ENCODE assay signal across 18 cellular contexts in genomic region chr3:111589303-111590095, GRCh38. TPM values are rescaled to one million over a fixed set of nuclear protein-coding genes. Genes with fewer than 3 reads are reported as not detected.
DNase-seq lines count a peak whose midpoint lies in the region; ATAC-seq and TF ChIP-seq lines count a peak whose summit lies in the region.
"Had no signal": no experiment of that assay in that cellular context is flagged by ENCODE, and none has a peak within 500 bp of the region (broad histone marks: within the 10 kb centered on the region; RNA-seq: fewer than 3 reads in every experiment).

No MANE protein-coding gene starts in this region.

- CTCF ChIA-PET in RWPE1 (lab: Yijun Ruan, JAX), result interaction anchor here (0.7 to 1.1 kb wide), 2 partner anchors 11 to 35 kb away, joined by 3 to 4 read pairs; no protein-coding TSS in a partner anchor

- POLR2A ChIA-PET in RWPE1 (lab: Yijun Ruan, JAX; ENCODE audit: low non-redundant PET), result no interaction called here

- H3K4me1 Mint-ChIP-seq in activated T-cell treated with anti-CD3 and anti-CD28 coated beads, Interleukin-2, amount 50 U/mL, for 72 hours (ENCODE audit: low read depth), result peaks cover 61% of the 10 kb centered on the region
- peaks cover 41% of the 10 kb centered on the region for H3K4me1 Mint-ChIP-seq in stimulated activated effector memory CD8-positive, alpha-beta T cell treated with anti-CD3 and anti-CD28 coated beads, Interleukin-12 subunit alpha, Interleukin-12 subunit beta, amount 100 ng/mL, for 72 hours

- peaks cover 6 to 9% of the 10 kb centered on the region in 2 donors for H3K9me3 Mint-ChIP-seq in activated T-cell treated with anti-CD3 and anti-CD28 coated beads, Interleukin-2, amount 50 U/mL, for 72 hours
- no peaks in the 10 kb centered on the region for H3K9me3 Mint-ChIP-seq in stimulated activated effector memory CD8-positive, alpha-beta T cell treated with anti-CD3 and anti-CD28 coated beads, Interleukin-12 subunit alpha, Interleukin-12 subunit beta, amount 100 ng/mL, for 72 hours

- ATAC-seq in activated T-cell treated with anti-CD3 and anti-CD28 coated beads, Interleukin-2, amount 50 U/mL, for 72 hours (replicated peaks in 1 of 2), result no peak
- ATAC-seq in stimulated activated effector memory CD8-positive, alpha-beta T cell treated with anti-CD3 and anti-CD28 coated beads, Interleukin-12 subunit alpha, Interleukin-12 subunit beta, amount 100 ng/mL, for 72 hours, result no peak

- H3K27ac ChIP-seq in RWPE1, result peak overlapping the region; percentile 91
- H3K27ac ChIP-seq: Peyer's patch had no signal

- H3K36me3 Mint-ChIP-seq in activated T-cell treated with anti-CD3 and anti-CD28 coated beads, Interleukin-2, amount 50 U/mL, for 72 hours (ENCODE audit: insufficient read depth in 2 of 2), result peaks cover 37 to 77% of the 10 kb centered on the region in 2 donors
- peaks cover 100% of the 10 kb centered on the region for H3K36me3 Mint-ChIP-seq in stimulated activated effector memory CD8-positive, alpha-beta T cell treated with anti-CD3 and anti-CD28 coated beads, Interleukin-12 subunit alpha, Interleukin-12 subunit beta, amount 100 ng/mL, for 72 hours

- H3K4me3 Mint-ChIP-seq in activated T-cell treated with anti-CD3 and anti-CD28 coated beads, Interleukin-2, amount 50 U/mL, for 72 hours, result peak overlapping the region; percentile 97 to 99
- H3K4me3 Mint-ChIP-seq in stimulated activated effector memory CD8-positive, alpha-beta T cell treated with anti-CD3 and anti-CD28 coated beads, Interleukin-12 subunit alpha, Interleukin-12 subunit beta, amount 100 ng/mL, for 72 hours, result peak overlapping the region; percentile 89

- H3K27ac Mint-ChIP-seq in activated T-cell treated with anti-CD3 and anti-CD28 coated beads, Interleukin-2, amount 50 U/mL, for 72 hours, result peak overlapping the region; percentile 100
- H3K27ac Mint-ChIP-seq in stimulated activated effector memory CD8-positive, alpha-beta T cell treated with anti-CD3 and anti-CD28 coated beads, Interleukin-12 subunit alpha, Interleukin-12 subunit beta, amount 100 ng/mL, for 72 hours, result peak overlapping the region; percentile 99

- no peak overlapping the region for H3K4me3 ChIP-seq in epithelial cell of esophagus (ENCODE audit: low read length)
- H3K4me3 ChIP-seq: Peyer's patch had no signal

- H3K27me3 Mint-ChIP-seq in activated T-cell treated with anti-CD3 and anti-CD28 coated beads, Interleukin-2, amount 50 U/mL, for 72 hours (ENCODE audit: low read depth), result no peaks in the 10 kb centered on the region

- TF ChIP-seq CTCF in RWPE1 (conservative IDR thresholded peaks at IDR 0.05; ENCODE audit: low read depth) (no peak), epithelial cell of esophagus (IDR thresholded peaks at IDR 0.05; ENCODE audit: insufficient read depth, low read depth, low read length, missing control alignments) (no peak)

- DNase-seq in activated T-cell treated with anti-CD3 and anti-CD28 coated beads, Interleukin-2, amount 50 U/mL, for 72 hours, result no peak
- DNase-seq in activated T-cell treated with anti-CD3 and anti-CD28 coated beads, Interleukin-2, amount 50 U/mL, for 1 hour, result no peak
- DNase-seq in RWPE1 (ENCODE audit: low spot score), result no peak
- DNase-seq in epithelial cell of esophagus (ENCODE audit: low read depth), result peak; percentile 72
- no peak for DNase-seq in stimulated activated effector memory CD8-positive, alpha-beta T cell treated with anti-CD3 and anti-CD28 coated beads, Interleukin-12 subunit alpha, Interleukin-12 subunit beta, amount 100 ng/mL, for 72 hours (ENCODE audit: low spot score in 2 of 2)
- DNase-seq in inferior parietal cortex (ENCODE audit: extremely low spot score), result no peak
- no peak for DNase-seq in activated gamma-delta T cell treated with Interleukin-2 at 50 U/mL for 16 hours
- no peak for DNase-seq in DMS79 treated with DMSO at 0.1 percent for 48 hours (lab: John Stamatoyannopoulos, UW)
- DNase-seq: activated effector memory CD4-positive, alpha-beta T cell treated with anti-CD3 and anti-CD28 coated beads, Interleukin-2, amount 50 U/mL, for 16 hours; cerebellar nuclear complex; DMS53; GOT3; midbrain; NCI-H2029 treated with DMSO at 0.1 percent for 48 hours; NCI-H526 treated with DMSO at 0.1 percent for 48 hours; Peyer's patch; stimulated activated CD4-positive, alpha-beta T cell treated with anti-CD3 and anti-CD28 coated beads, Interleukin-4, amount 100 ng/mL, for 24 hours had no signal

RNA-seq across cellular contexts. Expression of gene ZBED2, which starts 5.6 kb away (rescaled TPM):
- total RNA-seq in activated T-cell treated with anti-CD3 and anti-CD28 coated beads, Interleukin-2, amount 50 U/mL, for 72 hours, result 100 to 1,000 TPM; 360 to 597 TPM
- total RNA-seq: Peyer's patch, ureter had no signal

RNA-seq across cellular contexts. Expression of gene CD96, which starts 47.5 kb away (rescaled TPM):
- total RNA-seq in activated T-cell treated with anti-CD3 and anti-CD28 coated beads, Interleukin-2, amount 50 U/mL, for 72 hours, result 10 to 100 TPM; 88.9 to 99.6 TPM
